ENCODE assay signal across 8 cellular contexts in the genomic region with DNA sequence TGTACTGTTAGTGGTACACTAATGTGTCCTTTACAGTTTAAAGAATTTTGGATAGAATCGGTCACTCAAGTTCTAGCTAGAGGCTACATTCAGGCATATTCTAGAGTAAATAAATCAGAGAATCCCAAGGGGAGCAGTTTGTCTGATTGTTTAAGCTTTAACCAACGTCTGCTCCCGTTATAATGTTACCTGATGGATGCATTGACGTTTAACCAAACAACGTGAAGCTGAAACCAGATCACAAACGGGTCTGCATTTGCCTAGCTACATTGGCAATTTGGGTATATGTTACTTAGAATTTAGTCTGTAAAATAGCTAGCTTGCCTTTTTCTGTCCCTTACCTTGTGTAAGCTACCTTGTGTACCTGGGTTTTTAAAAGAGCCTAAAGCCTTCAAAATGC. TPM values are rescaled to one million over a fixed set of nuclear protein-coding genes. Genes with fewer than 3 reads are reported as not detected.
DNase-seq lines count a peak whose midpoint lies in the region; ATAC-seq, FAIRE-seq and TF ChIP-seq lines count a peak whose summit lies in the region.

No MANE protein-coding gene starts in this region.

- RAD21 ChIA-PET in GM12878 (lab: Charles Lee; ENCODE audit: unreplicated experiment): interaction anchor here (1.7 to 4.1 kb wide), 5 partner anchors 18 to 132 kb away, joined by 9 to 21 read pairs (median 11); a partner anchor contains a TSS

- H4K20me1 ChIP-seq in GM12878 (ENCODE audit: control insufficient read depth, insufficient read depth): no peaks in the 10 kb centered on the region

- H3K9me3 ChIP-seq in HUES48 (ENCODE audit: control insufficient read depth, insufficient read depth, low read length) (peaks cover 14% of the 10 kb centered on the region), GM12878 (replicated peaks; ENCODE audit: control insufficient read depth, insufficient read depth, low read length) (peaks cover 4% of the 10 kb centered on the region; the same call in 2 of the 3 replicates), muscle layer of duodenum (ENCODE audit: control insufficient read depth in 1 of 2, low read length in 2 of 2) (peaks cover 0 to 4% of the 10 kb centered on the region in 2 donors)

- H3K36me3 ChIP-seq in BJ (ENCODE audit: control insufficient read depth, insufficient read depth, low read length) (no peaks in the 10 kb centered on the region), HUES48 (ENCODE audit: control insufficient read depth, insufficient read depth, low read length) (no peaks in the 10 kb centered on the region), GM12878 (ENCODE audit: control insufficient read depth in 2 of 2, insufficient read depth in 2 of 2, low read length in 1 of 2) (peaks cover 0 to 5% of the 10 kb centered on the region in 2 experiments; a peak in 1 of 4 replicates), muscle layer of duodenum (ENCODE audit: control insufficient read depth in 1 of 2, insufficient read depth in 2 of 2, low read length in 2 of 2) (no peaks in the 10 kb centered on the region)

- TF ChIP-seq CTCF in BJ (IDR thresholded peaks at IDR 0.05; ENCODE audit: insufficient read depth, low read depth, low read length): no peak
- no peak for TF ChIP-seq CTCF in GM12878 (IDR thresholded peaks at IDR 0.05 in 2 of 3, conservative IDR thresholded peaks at IDR 0.05 in 1 of 3; ENCODE audit: control insufficient read depth in 2 of 3, extremely low read depth in 1 of 3, insufficient read depth in 1 of 3, low read depth in 3 of 3, low read length in 3 of 3)

- TF ChIP-seq POLR2A in GM12878 (IDR thresholded peaks at IDR 0.05; ENCODE audit: low read depth, low read length): no peak

- CTCF ChIA-PET in BJ (lab: Yijun Ruan, JAX) (interaction anchor here (0.8 to 2.2 kb wide), 8 partner anchors 13 to 133 kb away, joined by 3 to 5 read pairs (median 3); a partner anchor contains a TSS), GM12878 (lab: Yijun Ruan, JAX) (interaction anchor here (0.8 to 4.5 kb wide), 14 partner anchors 18 to 255 kb away, joined by 3 to 32 read pairs (median 4); a partner anchor contains a TSS)

- SMC1A ChIA-PET in GM12878 (lab: Charles Lee; ENCODE audit: uncharacterized antibody, unreplicated experiment): interaction anchor here (0.9 to 5.4 kb wide), 6 partner anchors 12 to 133 kb away, joined by 4 to 38 read pairs (median 7); a partner anchor contains a TSS

- peaks cover 64% of the 10 kb centered on the region for H3K79me2 ChIP-seq in GM12878 (ENCODE audit: control insufficient read depth, insufficient read depth, low read length)

- intact Hi-C loops in GM12878 (cut with micrococcal nuclease; ENCODE audit: unreplicated experiment): loop anchor here (2.0 to 10.0 kb wide), 2 partner anchors 75 to 651 kb away; a partner anchor contains a TSS

- in situ Hi-C loops in GM12878 (cut with MboI): loop anchor here (10.0 kb wide), 1 partner anchor 651 kb away; a partner anchor contains a TSS

- H3K9ac ChIP-seq in HUES48 (ENCODE audit: low read depth, low read length): no peak overlapping the region
- H3K9ac ChIP-seq in GM12878 (ENCODE audit: control insufficient read depth, insufficient read depth, low read length): peak overlapping the region; percentile 83

- H3K27me3 ChIP-seq in BJ (ENCODE audit: control insufficient read depth, insufficient read depth, low read length) (no peaks in the 10 kb centered on the region), HUES48 (ENCODE audit: control insufficient read depth, insufficient read depth, low read length) (0 out of 2 replicates have a peak, but pooled peaks cover 7% of the 10 kb centered on the region), GM12878 (replicated peaks in 1 of 2; ENCODE audit: control insufficient read depth in 2 of 2, insufficient read depth in 2 of 2, low read length in 1 of 2) (no peaks in the 10 kb centered on the region), muscle layer of duodenum (ENCODE audit: low read depth, low read length) (no peaks in the 10 kb centered on the region)

- no peak for DNase-seq in BJ (ENCODE audit: low read depth)
- no peak for DNase-seq in GM12878 (ENCODE audit: low read depth, low spot score)
- DNase-seq in NCI-H2029 (lab: John Stamatoyannopoulos, UW): no peak
- no peak for DNase-seq in inferior parietal cortex (ENCODE audit: extremely low spot score)

- POLR2A ChIA-PET in BJ (lab: Charles Lee) (no interaction called here), GM12878 (lab: Charles Lee) (interaction anchor here (0.6 to 4.4 kb wide), 8 partner anchors 16 to 161 kb away, joined by 3 to 49 read pairs (median 6); a partner anchor contains a TSS)

- no peak overlapping the region; the same call in 1 of the 2 replicates for H2AFZ ChIP-seq in GM12878 (ENCODE audit: control insufficient read depth, low read depth, low read length)

- peak overlapping the region; percentile 99 for H3K4me3 ChIP-seq in BJ (ENCODE audit: low read depth, low read length)
- H3K4me3 ChIP-seq in HUES48 (ENCODE audit: low read depth, low read length): peak overlapping the region; percentile 93
- peak overlapping the region; percentile 78 for H3K4me3 ChIP-seq in GM12878
- peak overlapping the region; percentile 90 to 98 for H3K4me3 ChIP-seq in muscle layer of duodenum (ENCODE audit: low read depth in 1 of 2, low read length in 2 of 2)

- H3K27ac ChIP-seq in HUES48 (ENCODE audit: low read depth, low read length) (no peak overlapping the region), GM12878 (ENCODE audit: control insufficient read depth, insufficient read depth) (peak overlapping the region; percentile 87), muscle layer of duodenum (ENCODE audit: low read length) (peak overlapping the region; percentile 96)

- WGBS in GM12878 (ENCODE audit: insufficient coverage, insufficient replicate concordance, low lambda C conversion rate, missing lambda C conversion rate): 4% methylated on average over 6 of the region's 6 CpGs

- H3K4me1 ChIP-seq in HUES48 (ENCODE audit: control insufficient read depth, insufficient read depth, low read length) (peaks cover 11% of the 10 kb centered on the region), GM12878 (ENCODE audit: control insufficient read depth, insufficient read depth, low read length) (peaks cover 11% of the 10 kb centered on the region), muscle layer of duodenum (ENCODE audit: control insufficient read depth in 1 of 2, insufficient read depth in 2 of 2, low read length in 2 of 2) (peaks cover 0 to 7% of the 10 kb centered on the region in 2 donors)

- TF ChIP-seq RAD21 in GM12878 (IDR thresholded peaks at IDR 0.05; ENCODE audit: insufficient read depth, low read depth, low read length): no peak

- peak overlapping the region; percentile 76 for H3K4me2 ChIP-seq in GM12878 (ENCODE audit: control insufficient read depth, insufficient read depth)

- no peak for ATAC-seq in GM12878
- no peak for ATAC-seq in GM18873 (IDR thresholded peaks at IDR 0.05; ENCODE audit: low FRiP score, unreplicated experiment)
- ATAC-seq in HG02571 (IDR thresholded peaks at IDR 0.05; ENCODE audit: unreplicated experiment): no peak

- peak; percentile 7 for FAIRE-seq in GM12878 (lab: Jason Lieb, UNC)

- BruUV-seq in GM12878 (replicated peaks; lab: Mats Ljungman, UMichigan): TSS peak; percentile 69

- TF ChIP-seq EP300 in GM12878 (IDR thresholded peaks at IDR 0.05; ENCODE audit: borderline replicate concordance in 1 of 2, control insufficient read depth in 1 of 2, low read depth in 2 of 2, low read length in 2 of 2): no peak

TF ChIP-seq in GM12878, 131 proteins besides CTCF, POLR2A, EP300 and RAD21 (continues in another document):
- TF ChIP-seq YY1 (IDR thresholded peaks at IDR 0.05; ENCODE audit: low read depth, low read length) (no peak), RUNX3 (IDR thresholded peaks at IDR 0.05; ENCODE audit: low read length) (no peak), PML (IDR thresholded peaks at IDR 0.05; ENCODE audit: low read length) (no peak), POLR2AphosphoS5 (IDR thresholded peaks at IDR 0.05; ENCODE audit: low read length) (no peak), TAF1 (IDR thresholded peaks at IDR 0.05; ENCODE audit: borderline replicate concordance, low read depth, low read length) (no peak), EGR1 (IDR thresholded peaks at IDR 0.05; ENCODE audit: borderline replicate concordance in 1 of 2, low read depth in 2 of 2, low read length in 2 of 2) (no peak), ZNF217 (IDR thresholded peaks at IDR 0.05) (no peak), NR2C1 (IDR thresholded peaks at IDR 0.05) (no peak)
- TF ChIP-seq, protein P1, sequence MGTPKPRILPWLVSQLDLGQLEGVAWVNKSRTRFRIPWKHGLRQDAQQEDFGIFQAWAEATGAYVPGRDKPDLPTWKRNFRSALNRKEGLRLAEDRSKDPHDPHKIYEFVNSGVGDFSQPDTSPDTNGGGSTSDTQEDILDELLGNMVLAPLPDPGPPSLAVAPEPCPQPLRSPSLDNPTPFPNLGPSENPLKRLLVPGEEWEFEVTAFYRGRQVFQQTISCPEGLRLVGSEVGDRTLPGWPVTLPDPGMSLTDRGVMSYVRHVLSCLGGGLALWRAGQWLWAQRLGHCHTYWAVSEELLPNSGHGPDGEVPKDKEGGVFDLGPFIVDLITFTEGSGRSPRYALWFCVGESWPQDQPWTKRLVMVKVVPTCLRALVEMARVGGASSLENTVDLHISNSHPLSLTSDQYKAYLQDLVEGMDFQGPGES (IDR thresholded peaks at IDR 0.05): no peak
- TF ChIP-seq, protein P2, sequence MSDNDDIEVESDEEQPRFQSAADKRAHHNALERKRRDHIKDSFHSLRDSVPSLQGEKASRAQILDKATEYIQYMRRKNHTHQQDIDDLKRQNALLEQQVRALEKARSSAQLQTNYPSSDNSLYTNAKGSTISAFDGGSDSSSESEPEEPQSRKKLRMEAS (IDR thresholded peaks at IDR 0.05; ENCODE audit: low read depth, low read length): no peak

RNA-seq across cellular contexts. Expression of a gene that starts 1.6 kb away (rescaled TPM):
- polyA plus RNA-seq in BJ (2011; rRNA removed) (4.3 and 8.9 TPM in 2 replicates), GM12878 (2011; rRNA removed) (37.5 and 72.8 TPM in 2 replicates), GM12878 (2014; fragmentation: Illumina TruSeq; extraction: Trizol) (40.1 and 58.6 TPM in 2 replicates), GM12878 (2014; fragmentation: Nextera tagmentation; extraction: Ambion mirVana) (10 to 100 TPM; 12.9 to 18.2 TPM), GM12878 (2014; rRNA removed) (28.0 and 32.6 TPM in 2 replicates), GM12878 (2016; fragmentation: Nextera tagmentation; extraction: Ambion mirVana) (10 to 100 TPM; 50.0 to 55.3 TPM)
- 2.1 and 2.6 TPM in 2 replicates for polyA minus RNA-seq in BJ (2011; rRNA and poly(A)+ RNA removed)
- total RNA-seq in GM12878 (2013; cell fraction: nucleolus; rRNA removed): 22.9 and 23.3 TPM in 2 replicates
- total RNA-seq in GM12878 (2014; rRNA removed) (46.0 and 57.8 TPM in 2 replicates), GM12878 (2014; rRNA removed; fragmentation: Illumina TruSeq; extraction: Trizol) (52.0 and 52.5 TPM in 2 replicates), GM12878 (2021) (41.2 and 44.9 TPM in 2 replicates)
- 19.8 TPM for polyA plus RNA-seq in GM12878 (2011; ENCODE audit: low read depth)
- polyA plus RNA-seq in GM12878 (2011; cell fraction: cytosol; rRNA removed): 8.5 and 11.5 TPM in 2 replicates
- 14.2 and 17.2 TPM in 2 replicates for polyA plus RNA-seq in GM12878 (2011; cell fraction: nucleus; rRNA removed)
- 33.4 and 42.6 TPM in 2 replicates for polyA plus RNA-seq in GM12878 (2012)
- polyA minus RNA-seq in GM12878 (2011; rRNA and poly(A)+ RNA removed): 9.1 and 11.2 TPM in 2 replicates
- 7.7 and 8.0 TPM in 2 replicates for polyA minus RNA-seq in GM12878 (2011; cell fraction: cytosol; rRNA and poly(A)+ RNA removed)
- 7.0 and 10.3 TPM in 2 replicates for polyA minus RNA-seq in GM12878 (2011; cell fraction: nucleus; rRNA and poly(A)+ RNA removed)
